26 cellular contexts compared by ENCODE assay signal in the genomic region with DNA sequence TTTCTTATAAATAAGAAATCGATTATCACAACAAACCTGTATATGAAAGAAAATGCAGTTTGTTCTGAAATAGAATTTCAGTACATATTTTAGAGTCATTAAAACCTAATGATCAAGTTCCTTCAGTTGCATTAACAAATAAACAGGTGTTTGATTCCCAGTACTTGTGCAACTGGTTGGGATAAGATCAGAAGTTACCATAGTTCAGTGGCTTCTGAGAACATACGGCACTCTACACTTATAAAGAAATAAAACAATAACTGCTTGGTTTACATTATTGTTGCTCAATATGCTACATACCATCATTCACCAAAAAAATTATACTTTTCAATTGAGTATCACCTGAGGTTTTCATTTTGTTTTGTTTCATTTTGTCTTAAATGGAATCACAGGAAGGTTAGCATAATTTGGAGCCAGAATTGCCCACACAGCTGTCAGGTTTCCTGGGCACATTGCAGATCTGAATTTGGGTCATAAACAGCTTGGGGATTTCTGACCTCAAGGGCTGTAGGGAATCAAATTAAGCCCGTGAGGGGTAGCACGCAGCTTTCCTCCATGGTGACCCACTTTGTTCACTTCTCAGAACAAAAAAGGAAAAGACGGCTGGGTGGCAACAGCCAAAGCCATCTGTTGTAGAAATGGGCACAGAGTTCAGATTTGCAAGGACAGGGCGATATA. TPM values are rescaled to one million over a fixed set of nuclear protein-coding genes. Genes with fewer than 3 reads are reported as not detected.
DNase-seq lines count a peak whose midpoint lies in the region; ATAC-seq and TF ChIP-seq lines count a peak whose summit lies in the region.
"Had no signal": no experiment of that assay in that cellular context is flagged by ENCODE, and none has a peak within 500 bp of the region (broad histone marks: within the 10 kb centered on the region; RNA-seq: fewer than 3 reads in every experiment).

No MANE protein-coding gene starts in this region.

- no peaks in the 10 kb centered on the region for H3K27me3 Mint-ChIP-seq in CD4-positive, CD25-positive, alpha-beta regulatory T cell

- H3K9me3 ChIP-seq in CD4-positive, CD25-positive, alpha-beta regulatory T cell (ENCODE audit: control insufficient read depth in 2 of 2, low read length in 2 of 2): no peaks in the 10 kb centered on the region
- H3K9me3 ChIP-seq in parathyroid adenoma (ENCODE audit: control insufficient read depth, low read length): no peaks in the 10 kb centered on the region
- H3K9me3 ChIP-seq: BLaER1, lower lobe of right lung, neutrophil, uterus had no signal

- ATAC-seq in CD4-positive, CD25-positive, alpha-beta regulatory T cell (ENCODE audit: low read depth in 2 of 2): no peak
- ATAC-seq in HG03378 (IDR thresholded peaks at IDR 0.05; ENCODE audit: unreplicated experiment): no peak
- ATAC-seq: HepG2, lower lobe of right lung had no signal

- H3K4me2 ChIP-seq in parathyroid adenoma (ENCODE audit: low read length): peak overlapping the region; percentile 50
- H3K4me2 ChIP-seq: BLaER1, smooth muscle cell had no signal

- no peaks in the 10 kb centered on the region for H3K36me3 ChIP-seq in CD4-positive, CD25-positive, alpha-beta regulatory T cell (ENCODE audit: control insufficient read depth, insufficient read depth, low read length)
- no peaks in the 10 kb centered on the region for H3K36me3 ChIP-seq in parathyroid adenoma (ENCODE audit: control insufficient read depth, insufficient read depth, low read length)
- H3K36me3 ChIP-seq: BLaER1, cardiac muscle cell, lower lobe of right lung, neutrophil, uterus had no signal

- peak overlapping the region in 1 of 4 donors; percentile 22 for H3K4me3 Mint-ChIP-seq in CD4-positive, CD25-positive, alpha-beta regulatory T cell
- H3K4me3 Mint-ChIP-seq: H9 had no signal

- H2AFZ ChIP-seq in parathyroid adenoma: peak overlapping the region; percentile 17

- peaks cover 24% of the 10 kb centered on the region for H3K4me1 ChIP-seq in CD4-positive, CD25-positive, alpha-beta regulatory T cell (ENCODE audit: control insufficient read depth, insufficient read depth, low read length, poor library complexity, severe bottlenecking)
- H3K4me1 ChIP-seq in parathyroid adenoma: peaks cover 12% of the 10 kb centered on the region
- H3K4me1 ChIP-seq: lower lobe of right lung had no signal

- no peaks in the 10 kb centered on the region for H3K36me3 Mint-ChIP-seq in CD4-positive, CD25-positive, alpha-beta regulatory T cell

- H3K27ac Mint-ChIP-seq in CD4-positive, CD25-positive, alpha-beta regulatory T cell: peak overlapping the region in 2 of 3 donors; percentile 81
- H3K27ac Mint-ChIP-seq: H9 had no signal

- no peaks in the 10 kb centered on the region for H3K79me2 ChIP-seq in parathyroid adenoma

- H3K4me1 Mint-ChIP-seq in CD4-positive, CD25-positive, alpha-beta regulatory T cell: peaks cover 20 to 40% (median 27%) of the 10 kb centered on the region in 4 donors

- H3K9me3 Mint-ChIP-seq in CD4-positive, CD25-positive, alpha-beta regulatory T cell: peaks cover 0 to 1% (median 0%) of the 10 kb centered on the region in 7 donors
- H3K9me3 Mint-ChIP-seq: H9 had no signal

- TF ChIP-seq CTCF in parathyroid adenoma (IDR thresholded peaks at IDR 0.05): no peak

- H3K27me3 ChIP-seq in CD4-positive, CD25-positive, alpha-beta regulatory T cell (ENCODE audit: control insufficient read depth, insufficient read depth, low read length): no peaks in the 10 kb centered on the region
- no peaks in the 10 kb centered on the region for H3K27me3 ChIP-seq in parathyroid adenoma (ENCODE audit: control insufficient read depth, insufficient read depth, low read length)
- H3K27me3 ChIP-seq: BLaER1, cardiac muscle cell, neutrophil, uterus had no signal

- no peak overlapping the region for H3K4me3 ChIP-seq in CD4-positive, CD25-positive, alpha-beta regulatory T cell (ENCODE audit: low read depth, low read length)
- H3K4me3 ChIP-seq in parathyroid adenoma (ENCODE audit: low read depth, low read length): peak overlapping the region; percentile 36
- H3K4me3 ChIP-seq: BLaER1, cardiac muscle cell, lower lobe of right lung, smooth muscle cell, uterus had no signal

- no peak for DNase-seq in CD4-positive, CD25-positive, alpha-beta regulatory T cell
- peak; percentile 34 for DNase-seq in NCI-H82 treated with DMSO at 0.1 percent for 48 hours (lab: John Stamatoyannopoulos, UW; ENCODE audit: unreplicated experiment)
- DNase-seq in cerebellar nuclear complex (lab: John Stamatoyannopoulos, UW): peak; percentile 44 to 84
- no peak for DNase-seq in NCI-H748 treated with DMSO at 0.1 percent for 48 hours (lab: John Stamatoyannopoulos, UW)
- DNase-seq in activated gamma-delta T cell treated with Interleukin-2 at 50 U/mL for 16 hours: no peak
- no peak for DNase-seq in dermis blood vessel endothelial cell
- DNase-seq: activated CD4-positive, alpha-beta T cell treated with anti-CD3 and anti-CD28 coated beads, Interleukin-2, amount 50 U/mL, for 48 hours; activated naive CD4-positive, alpha-beta T cell treated with Interleukin-2 at 50 U/mL for 16 hours; amniotic stem cell; Calu3; H9; kidney; lower lobe of right lung; NCI-H187; NCI-H526 treated with DMSO at 0.1 percent for 48 hours; OCI-M1; stimulated activated CD4-positive, alpha-beta T cell treated with anti-CD3 and anti-CD28 coated beads, Interleukin-2, amount 100 ng/mL, for 24 hours; uterus had no signal

- H3K27ac ChIP-seq in CD4-positive, CD25-positive, alpha-beta regulatory T cell (ENCODE audit: insufficient read depth, low read length, poor library complexity, severe bottlenecking): no peak overlapping the region
- no peak overlapping the region for H3K27ac ChIP-seq in parathyroid adenoma
- H3K27ac ChIP-seq: BLaER1, cardiac muscle cell, HL-60, lower lobe of right lung, neutrophil, uterus had no signal

- H3K9ac ChIP-seq in parathyroid adenoma: no peak overlapping the region
- H3K9ac ChIP-seq: BLaER1 had no signal

RNA-seq across cellular contexts. Expression of gene CCNG2, which starts 14.9 kb away (rescaled TPM):
- total RNA-seq in CD4-positive, CD25-positive, alpha-beta regulatory T cell: 80.6 TPM
- polyA plus RNA-seq in CD4-positive, CD25-positive, alpha-beta regulatory T cell: 10 to 100 TPM; 35.0 to 45.0 (median 38.7) TPM
- total RNA-seq in dermis blood vessel endothelial cell: 30.6 and 39.7 TPM in 2 replicates

Comparison
In these comparisons a context has a peak if more than half of its experiments do, and no peak if none do; other contexts are left out.
1. DNase-seq: peak in NCI-H82 treated with DMSO at 0.1 percent for 48 hours (single experiment) and cerebellar nuclear complex (2 of 2); none in CD4-positive, CD25-positive, alpha-beta regulatory T cell (0 of 3), NCI-H748 treated with DMSO at 0.1 percent for 48 hours (single experiment), activated gamma-delta T cell treated with Interleukin-2 at 50 U/mL for 16 hours (single experiment) and dermis blood vessel endothelial cell (single experiment).